ENCODE assay signal across 21 cellular contexts in genomic region chr10:63229192-63229591, GRCh38.
"Had no signal": no experiment of that assay in that cellular context is flagged by ENCODE, and none has a peak within 500 bp of the region (broad histone marks: within the 10 kb centered on the region; RNA-seq: fewer than 3 reads in every experiment).

No MANE protein-coding gene starts in this region.

- H3K27me3 ChIP-seq: thyroid gland, upper lobe of right lung had no signal

- H3K36me3 ChIP-seq: left ventricle myocardium inferior, prostate gland, thyroid gland, upper lobe of right lung had no signal

- H3K4me1 ChIP-seq: prostate gland had no signal

- H3K9me3 ChIP-seq: left ventricle myocardium inferior, prostate gland, thyroid gland, upper lobe of right lung had no signal

- DNase-seq: activated B cell treated with CpG ODN at 0.5 μM for 24 hours; activated CD4-positive, alpha-beta memory T cell treated with anti-CD3 and anti-CD28 coated beads, Interleukin-2, amount 10 ng/mL, durations not matched to agents 7 days and 5 days; activated CD4-positive, alpha-beta T cell treated with anti-CD3 and anti-CD28 coated beads for 36 hours; activated effector memory CD4-positive, alpha-beta T cell treated with Interleukin-2 at 50 U/mL for 16 hours; activated naive CD4-positive, alpha-beta T cell treated with anti-CD3 and anti-CD28 coated beads for 36 hours; activated T-cell treated with anti-CD3 and anti-CD28 coated beads, Interleukin-2, amount 50 U/mL, for 72 hours; aorta; central memory CD4-positive, alpha-beta T cell; effector memory CD4-positive, alpha-beta T cell; foreskin melanocyte; hippocampal formation; left ventricle myocardium inferior; naive thymus-derived CD8-positive, alpha-beta T cell; stimulated activated CD4-positive, alpha-beta T cell treated with anti-CD3 and anti-CD28 coated beads, Interleukin-4, amount 100 ng/mL, for 24 hours; stimulated activated naive CD8-positive, alpha-beta T cell treated with anti-CD3 and anti-CD28 coated beads, Interleukin-15, Interleukin-2, amounts not matched to agents 100 U/mL and 50 U/mL, for 24 hours; thyroid gland; upper lobe of right lung had no signal

- FAIRE-seq: endothelial cell of umbilical vein, TTC549 had no signal

- H3K4me3 ChIP-seq: left ventricle myocardium inferior, prostate gland, thyroid gland, upper lobe of right lung had no signal

- ATAC-seq: activated CD4-positive, alpha-beta T cell treated with anti-CD3 and anti-CD28 coated beads for 36 hours; activated T-cell treated with anti-CD3 and anti-CD28 coated beads, Interleukin-2, amount 50 U/mL, for 72 hours; esophagus mucosa; naive thymus-derived CD8-positive, alpha-beta T cell; stimulated activated naive CD8-positive, alpha-beta T cell treated with anti-CD3 and anti-CD28 coated beads, Interleukin-15, Interleukin-2, amounts not matched to agents 100 U/mL and 50 U/mL, for 24 hours; upper lobe of right lung had no signal

- H3K27ac ChIP-seq: left ventricle myocardium inferior, prostate gland, thyroid gland, upper lobe of right lung had no signal
